Comparison of ENCODE assay signal across 2 cellular contexts in genomic region chr22:42644422-42645340, GRCh38.
TF ChIP-seq lines count a peak whose summit lies in the region.

No MANE protein-coding gene starts in this region.

TF ChIP-seq in SK-N-SH treated with all-trans-retinoic acid at 6 μM for 48 hours, 23 proteins besides CTCF, POLR2A, EP300 and RAD21 (continued from another document):
- TF ChIP-seq ZFP3 (CRISPR knock-in tag; IDR thresholded peaks at IDR 0.05) = peak; percentile 76

TF ChIP-seq in SK-N-SH, 30 proteins besides CTCF, POLR2A, EP300 and RAD21:
- TF ChIP-seq, protein P1, sequence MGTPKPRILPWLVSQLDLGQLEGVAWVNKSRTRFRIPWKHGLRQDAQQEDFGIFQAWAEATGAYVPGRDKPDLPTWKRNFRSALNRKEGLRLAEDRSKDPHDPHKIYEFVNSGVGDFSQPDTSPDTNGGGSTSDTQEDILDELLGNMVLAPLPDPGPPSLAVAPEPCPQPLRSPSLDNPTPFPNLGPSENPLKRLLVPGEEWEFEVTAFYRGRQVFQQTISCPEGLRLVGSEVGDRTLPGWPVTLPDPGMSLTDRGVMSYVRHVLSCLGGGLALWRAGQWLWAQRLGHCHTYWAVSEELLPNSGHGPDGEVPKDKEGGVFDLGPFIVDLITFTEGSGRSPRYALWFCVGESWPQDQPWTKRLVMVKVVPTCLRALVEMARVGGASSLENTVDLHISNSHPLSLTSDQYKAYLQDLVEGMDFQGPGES (IDR thresholded peaks at IDR 0.05; ENCODE audit: low read depth, low read length) = no peak
- no peak for TF ChIP-seq TAF1 (IDR thresholded peaks at IDR 0.05; ENCODE audit: borderline replicate concordance, low read depth, low read length)
- TF ChIP-seq, protein P2, sequence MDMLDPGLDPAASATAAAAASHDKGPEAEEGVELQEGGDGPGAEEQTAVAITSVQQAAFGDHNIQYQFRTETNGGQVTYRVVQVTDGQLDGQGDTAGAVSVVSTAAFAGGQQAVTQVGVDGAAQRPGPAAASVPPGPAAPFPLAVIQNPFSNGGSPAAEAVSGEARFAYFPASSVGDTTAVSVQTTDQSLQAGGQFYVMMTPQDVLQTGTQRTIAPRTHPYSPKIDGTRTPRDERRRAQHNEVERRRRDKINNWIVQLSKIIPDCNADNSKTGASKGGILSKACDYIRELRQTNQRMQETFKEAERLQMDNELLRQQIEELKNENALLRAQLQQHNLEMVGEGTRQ (IDR thresholded peaks at IDR 0.05; ENCODE audit: borderline replicate concordance, low read depth, low read length) = no peak
- TF ChIP-seq FOXJ3 (CRISPR knock-in tag; IDR thresholded peaks at IDR 0.05) = no peak
- no peak for TF ChIP-seq REST (IDR thresholded peaks at IDR 0.05; ENCODE audit: low read depth, low read length)
- no peak for TF ChIP-seq ZBTB33 (IDR thresholded peaks at IDR 0.05; ENCODE audit: borderline replicate concordance, low read depth)
- no peak for TF ChIP-seq FOXM1 (IDR thresholded peaks at IDR 0.05; ENCODE audit: low read depth)
- TF ChIP-seq MEF2A (IDR thresholded peaks at IDR 0.05; ENCODE audit: borderline replicate concordance, low read depth) = no peak
